8 cellular contexts compared by ENCODE assay signal in genomic region chr2:174634130-174635014, GRCh38. TPM values are rescaled to one million over a fixed set of nuclear protein-coding genes. Genes with fewer than 3 reads are reported as not detected.
DNase-seq lines count a peak whose midpoint lies in the region; ATAC-seq, FAIRE-seq and TF ChIP-seq lines count a peak whose summit lies in the region.

No MANE protein-coding gene starts in this region.

- no peak for TF ChIP-seq EP300 in gastroesophageal sphincter (IDR thresholded peaks at IDR 0.05)

- ATAC-seq in CD8-positive, alpha-beta T cell: peak; percentile 74
- peak; percentile 65 for ATAC-seq in HG03575 (IDR thresholded peaks at IDR 0.05; ENCODE audit: extremely low read depth, insufficient number of reproducible peaks, low FRiP score, unreplicated experiment)
- ATAC-seq in gastroesophageal sphincter: no peak

- H3K27ac Mint-ChIP-seq in CD8-positive, alpha-beta T cell: peak overlapping the region; percentile 98

- TF ChIP-seq POLR2A in gastroesophageal sphincter (IDR thresholded peaks at IDR 0.05): no peak
- no peak for TF ChIP-seq POLR2A in H54 (IDR thresholded peaks at IDR 0.05; ENCODE audit: low read depth, low read length)

- no peaks in the 10 kb centered on the region for H3K27me3 ChIP-seq in CD8-positive, alpha-beta T cell (ENCODE audit: insufficient read depth, low read length)
- H3K27me3 ChIP-seq in gastroesophageal sphincter (no peaks in the 10 kb centered on the region), small intestine (ENCODE audit: control insufficient read depth in 2 of 2, insufficient read depth in 2 of 2, low read length in 2 of 2) (no peaks in the 10 kb centered on the region)

- peaks cover 71% of the 10 kb centered on the region for H3K4me1 Mint-ChIP-seq in CD8-positive, alpha-beta T cell (ENCODE audit: low read depth)

- no peaks in the 10 kb centered on the region for H3K9me3 Mint-ChIP-seq in CD8-positive, alpha-beta T cell

- peaks cover 45% of the 10 kb centered on the region for H3K36me3 Mint-ChIP-seq in CD8-positive, alpha-beta T cell

- H3K36me3 ChIP-seq in CD8-positive, alpha-beta T cell (ENCODE audit: insufficient read depth, low read length): no peaks in the 10 kb centered on the region
- H3K36me3 ChIP-seq in gastroesophageal sphincter (no peaks in the 10 kb centered on the region), small intestine (ENCODE audit: control insufficient read depth in 2 of 2, insufficient read depth in 2 of 2, low read length in 2 of 2) (no peaks in the 10 kb centered on the region)

- WGBS in gastroesophageal sphincter (ENCODE audit: low coverage in 1 of 2), 2 donors: 48 to 57% methylated on average over 8 to 12 of the region's 13 CpGs
- WGBS in small intestine, 3 donors: 43 to 70% (median 53%) methylated on average over 13 of the region's 13 CpGs

- H3K4me1 ChIP-seq in CD8-positive, alpha-beta T cell (ENCODE audit: insufficient read depth, low read length): peaks cover 46% of the 10 kb centered on the region
- H3K4me1 ChIP-seq in gastroesophageal sphincter (peaks cover 5 to 77% (median 10%) of the 10 kb centered on the region in 3 donors), small intestine (ENCODE audit: control insufficient read depth in 2 of 2, insufficient read depth in 1 of 2, low read depth in 1 of 2, low read length in 1 of 2) (peaks cover 0 to 6% of the 10 kb centered on the region in 2 donors)

- POLR2A ChIA-PET in CD8-positive, alpha-beta T cell (lab: Charles Lee): interaction anchor here (0.8 to 2.8 kb wide), 12 partner anchors 13 to 148 kb away, joined by 3 to 14 read pairs (median 4); partner anchors contain the start of genes GPR155 and WIPF1

- peak in 6 of 7 experiments; percentile 14 to 67 (median 44) for DNase-seq in CD8-positive, alpha-beta T cell
- peak; percentile 53 for DNase-seq in GM20000 (ENCODE audit: low spot score)
- peak; percentile 21 to 35 for DNase-seq in activated CD4-positive, alpha-beta T cell treated with anti-CD3 and anti-CD28 coated beads, Interleukin-2, amount 50 U/mL, for 24 hours (ENCODE audit: low read depth in 1 of 2, low spot score in 1 of 2)
- DNase-seq in small intestine: peak; percentile 54
- no peak for DNase-seq in H54 (ENCODE audit: insufficient read length, low spot score)
- DNase-seq in GM03348 (ENCODE audit: low spot score): no peak

- no peaks in the 10 kb centered on the region for H3K27me3 Mint-ChIP-seq in CD8-positive, alpha-beta T cell (ENCODE audit: low read depth)

- peak overlapping the region; percentile 95 for H3K4me3 Mint-ChIP-seq in CD8-positive, alpha-beta T cell

- no peak for TF ChIP-seq CTCF in CD8-positive, alpha-beta T cell (IDR thresholded peaks at IDR 0.05)
- peak; percentile 22 for TF ChIP-seq CTCF in GM20000 (IDR thresholded peaks at IDR 0.05; ENCODE audit: extremely low read depth, missing control alignments)
- TF ChIP-seq CTCF in gastroesophageal sphincter (IDR thresholded peaks at IDR 0.05): no peak

- FAIRE-seq in small intestine (lab: Jason Lieb, UNC): no peak
- FAIRE-seq in H54 (lab: Jason Lieb, UNC): no peak

- H3K27ac ChIP-seq in CD8-positive, alpha-beta T cell (ENCODE audit: low read depth, low read length): peak overlapping the region; percentile 49
- peak overlapping the region in 3 of 4 donors; percentile 15 to 68 (median 60) for H3K27ac ChIP-seq in gastroesophageal sphincter
- H3K27ac ChIP-seq in small intestine (ENCODE audit: low read depth in 1 of 2, low read length in 1 of 2): peak overlapping the region; percentile 26 to 82

- CTCF ChIA-PET in CD8-positive, alpha-beta T cell (lab: Charles Lee): interaction anchor here (0.7 to 3.6 kb wide), 15 partner anchors 18 to 238 kb away, joined by 3 to 35 read pairs (median 4); partner anchors contain the start of gene WIPF1

- intact Hi-C loops in CD8-positive, alpha-beta T cell (cut with DNase I, micrococcal nuclease): loop anchor here in 1 of 2 experiments (1.0 to 2.0 kb wide), 3 partner anchors 14 to 56 kb away; no protein-coding TSS in a partner anchor

- no peaks in the 10 kb centered on the region for H3K9me3 ChIP-seq in CD8-positive, alpha-beta T cell (ENCODE audit: low read length)
- H3K9me3 ChIP-seq in gastroesophageal sphincter (no peaks in the 10 kb centered on the region), small intestine (ENCODE audit: control insufficient read depth, low read depth) (no peaks in the 10 kb centered on the region)

- peak overlapping the region; percentile 71 for H3K4me3 ChIP-seq in CD8-positive, alpha-beta T cell (ENCODE audit: low read depth, low read length)
- H3K4me3 ChIP-seq in gastroesophageal sphincter (peak overlapping the region in 1 of 2 donors; percentile 29), small intestine (ENCODE audit: low read depth in 1 of 2, low read length in 2 of 2) (peak overlapping the region in 1 of 2 donors; percentile 41)

RNA-seq across cellular contexts. Expression of gene WIPF1, which starts 36.8 kb away (rescaled TPM):
- 100 to 1,000 TPM; 275 to 282 TPM for total RNA-seq in CD8-positive, alpha-beta T cell
- total RNA-seq in gastroesophageal sphincter: 10 to 100 TPM; 32.2 to 50.4 (median 44.2) TPM
- polyA plus RNA-seq in small intestine: 10 to 100 TPM in 2 of 3 donors, 1 to 10 TPM in 1; 3.1 to 15.4 (median 13.8) TPM

Comparison
In these comparisons a context has a peak if more than half of its experiments do, and no peak if none do; other contexts are left out.
1. DNase-seq: peak in CD8-positive, alpha-beta T cell (6 of 7), GM20000 (single experiment), activated CD4-positive, alpha-beta T cell treated with anti-CD3 and anti-CD28 coated beads, Interleukin-2, amount 50 U/mL, for 24 hours (2 of 2) and small intestine (single experiment); none in H54 (single experiment) and GM03348 (single experiment).
2. RNA of gene WIPF1, which starts 36.8 kb away (total RNA-seq): 275 to 282 TPM in CD8-positive, alpha-beta T cell; 32.2 to 50.4 TPM in gastroesophageal sphincter; every median in the first group is over 4 times any median in the second.
3. Peak in every context shown above with its lines, with median percentiles within 50 percentile points of each other: H3K27ac ChIP-seq.